In genomic region chr13:80359459-80360297, GRCh38 we compare ENCODE assay signal across 13 cellular contexts. TPM values are rescaled to one million over a fixed set of nuclear protein-coding genes. Genes with fewer than 3 reads are reported as not detected.
DNase-seq lines count a peak whose midpoint lies in the region; ATAC-seq and TF ChIP-seq lines count a peak whose summit lies in the region.
"Had no signal": no experiment of that assay in that cellular context is flagged by ENCODE, and none has a peak within 500 bp of the region (broad histone marks: within the 10 kb centered on the region; RNA-seq: fewer than 3 reads in every experiment).

No MANE protein-coding gene starts in this region.

- POLR2A ChIA-PET in Panc1 (lab: Charles Lee), result interaction anchor here (0.6 kb wide), 1 partner anchor 279 kb away, joined by 11 read pairs; no protein-coding TSS in a partner anchor

- intact Hi-C loops in Panc1 (cut with micrococcal nuclease; ENCODE audit: unreplicated experiment) (no loop called here), left ventricle myocardium superior (cut with micrococcal nuclease) (loop anchor here (10.0 kb wide), 1 partner anchor 585 kb away; no protein-coding TSS in a partner anchor)

- in situ Hi-C loops in Panc1 (cut with HindIII; ENCODE audit: low pct_unique_long_range_greater_than_20kb, low sequenced_read_pairs), result no loop called here

- BruUV-seq in Panc1 (replicated peaks; lab: Mats Ljungman, UMichigan), result no TSS peak

- TF ChIP-seq CTCF in Panc1 (IDR thresholded peaks at IDR 0.05), result no peak

- peak overlapping the region; percentile 69 for H3K27ac ChIP-seq in Panc1 (ENCODE audit: low read length)
- H3K27ac ChIP-seq: HL-60, parathyroid adenoma had no signal

- peak overlapping the region; percentile 34 for H3K9ac ChIP-seq in skeletal muscle satellite cell (ENCODE audit: low read depth, low read length)
- H3K9ac ChIP-seq: parathyroid adenoma had no signal

- H3K4me3 ChIP-seq in Panc1 (ENCODE audit: low read depth in 2 of 2, low read length in 2 of 2) (peak overlapping the region in 1 of 2 experiments; percentile 26; a peak in 1 of 4 replicates), skeletal muscle satellite cell (ENCODE audit: low read length) (no peak overlapping the region)

- H3K9me3 ChIP-seq in Panc1 (ENCODE audit: control insufficient read depth, insufficient read depth, low read depth, low read length), result no peaks in the 10 kb centered on the region
- no peaks in the 10 kb centered on the region for H3K9me3 ChIP-seq in skeletal muscle satellite cell (replicated peaks; ENCODE audit: low read length)

- H3K4me2 ChIP-seq in skeletal muscle satellite cell (ENCODE audit: low read length), result peak overlapping the region; percentile 39

- DNase-seq in SIG-M5 treated with dmso at 0.1 percent for 504 hours (lab: John Stamatoyannopoulos, UW; ENCODE audit: unreplicated experiment) (peak; percentile 60), SIG-M5 (lab: John Stamatoyannopoulos, UW) (no peak), Panc1 (ENCODE audit: low read depth, low spot score) (no peak), left ventricle myocardium superior (no peak), putamen (ENCODE audit: low spot score) (no peak), SW480 (ENCODE audit: low spot score) (no peak), hepatic stellate cell (ENCODE audit: low spot score) (no peak)
- DNase-seq: activated CD4-positive, alpha-beta T cell treated with anti-CD3 and anti-CD28 coated beads, Interleukin-2, amount 10 ng/mL, durations not matched to agents 24 days and 14 days; head of caudate nucleus; NK-92 treated with Interleukin-12 subunit alpha and Interleukin-12 subunit beta, amount 100 ng/mL, for 24 hours had no signal

- CTCF ChIA-PET in Panc1 (lab: Charles Lee), result interaction anchor here (0.6 to 0.7 kb wide), 3 partner anchors 17 to 803 kb away, joined by 3 to 7 read pairs (median 3); no protein-coding TSS in a partner anchor

- ATAC-seq in Panc1 (peak; percentile 77), left ventricle myocardium superior (peak; percentile 91)

- H3K4me1 ChIP-seq in Panc1 (ENCODE audit: control insufficient read depth, insufficient read depth, low read length) (peaks cover 24% of the 10 kb centered on the region), skeletal muscle satellite cell (ENCODE audit: control insufficient read depth, insufficient read depth, low read length) (peaks cover 22% of the 10 kb centered on the region)
- H3K4me1 ChIP-seq: parathyroid adenoma had no signal

- no peaks in the 10 kb centered on the region for H3K36me3 ChIP-seq in Panc1 (ENCODE audit: control insufficient read depth, insufficient read depth, low read length)
- no peaks in the 10 kb centered on the region for H3K36me3 ChIP-seq in skeletal muscle satellite cell (ENCODE audit: insufficient read depth, low read length)

- H3K27me3 ChIP-seq in Panc1 (ENCODE audit: control insufficient read depth, insufficient read depth, low read length), result no peaks in the 10 kb centered on the region
- no peaks in the 10 kb centered on the region for H3K27me3 ChIP-seq in skeletal muscle satellite cell (ENCODE audit: control insufficient read depth, insufficient read depth, low read length)

RNA-seq across cellular contexts. Expression of gene SPRY2, which starts 18.8 kb away (rescaled TPM):
- total RNA-seq in Panc1 (2021; ENCODE audit: unreplicated experiment) (18.2 TPM), left ventricle myocardium superior (37.6 TPM)
- 18.8 TPM for polyA plus RNA-seq in Panc1 (2012; ENCODE audit: insufficient read length)
- total RNA-seq in skeletal muscle satellite cell (2012; rRNA removed), result 37.0 and 63.8 TPM in 2 replicates
